In genomic region chr16:2486645-2487516, GRCh38 we compare ENCODE assay signal across 8 cellular contexts. TPM values are rescaled to one million over a fixed set of nuclear protein-coding genes. Genes with fewer than 3 reads are reported as not detected.
A peak's percentile ranks its signal among the peaks of the same experiment; 100 is the strongest.
DNase-seq lines count a peak whose midpoint lies in the region; ATAC-seq, FAIRE-seq and TF ChIP-seq lines count a peak whose summit lies in the region.

No MANE protein-coding gene starts in this region.

- no peaks in the 10 kb centered on the region for H4K20me1 ChIP-seq in OCI-LY7 (ENCODE audit: insufficient read depth, low read length)

- CTCF ChIA-PET in A673 (lab: Charles Lee) (no interaction called here), OCI-LY7 (lab: Charles Lee; ENCODE audit: unreplicated experiment) (no interaction called here)
- CTCF ChIA-PET in activated naive CD4-positive, alpha-beta T cell treated with anti-CD3 and anti-CD28 coated beads for 36 hours (lab: Charles Lee), result interaction anchor here (0.9 to 1.6 kb wide), 4 partner anchors 10 to 15 kb away, joined by 3 to 8 read pairs (median 3); partner anchors contain the start of gene TBC1D24

- H3K4me1 Mint-ChIP-seq in activated naive CD4-positive, alpha-beta T cell treated with anti-CD3 and anti-CD28 coated beads for 36 hours (ENCODE audit: low read depth), result peaks cover 16% of the 10 kb centered on the region

- intact Hi-C loops in A673 (cut with micrococcal nuclease; ENCODE audit: unreplicated experiment), result no loop called here
- intact Hi-C loops in OCI-LY7 (cut with micrococcal nuclease; ENCODE audit: unreplicated experiment), result loop anchor here (5.0 kb wide), 1 partner anchor 150 kb away; no protein-coding TSS in a partner anchor
- intact Hi-C loops in activated naive CD4-positive, alpha-beta T cell treated with anti-CD3 and anti-CD28 coated beads for 36 hours (cut with micrococcal nuclease), result loop anchor here (1.0 to 5.0 kb wide), 6 partner anchors 13 to 292 kb away; partner anchors contain the start of genes ABCA3, CCNF, ECI1 and RNPS1
- intact Hi-C loops in kidney (cut with DNase I), result no loop called here

- no peaks in the 10 kb centered on the region for H3K27me3 ChIP-seq in A673 (replicated peaks; ENCODE audit: insufficient read depth, low read depth, low read length, poor library complexity)

- TF ChIP-seq CTCF in A673 (conservative IDR thresholded peaks at IDR 0.05; ENCODE audit: low read depth, low read length) (0 out of 2 replicates have a peak, but pooled peaks have one; percentile 12), OCI-LY7 (conservative IDR thresholded peaks at IDR 0.05; ENCODE audit: low read length) (peak; percentile 31; the same call in 1 of the 2 replicates), kidney (IDR thresholded peaks at IDR 0.05; ENCODE audit: borderline replicate concordance, extremely low read depth, insufficient read depth) (peak; percentile 64)

- no peak overlapping the region for H3K4me2 ChIP-seq in OCI-LY7 (ENCODE audit: low read length)

- peak overlapping the region in 1 of 2 donors; percentile 14 for H3K9ac ChIP-seq in kidney (ENCODE audit: low read length in 2 of 2)

- no peak for ATAC-seq in HG03280 (IDR thresholded peaks at IDR 0.05; ENCODE audit: unreplicated experiment)

- no peaks in the 10 kb centered on the region for H3K9me3 Mint-ChIP-seq in activated naive CD4-positive, alpha-beta T cell treated with anti-CD3 and anti-CD28 coated beads for 36 hours

- no peak overlapping the region for H2AFZ ChIP-seq in OCI-LY7 (ENCODE audit: low read length)

- no peaks in the 10 kb centered on the region for H3K9me3 ChIP-seq in A673 (ENCODE audit: low read depth, low read length, poor library complexity, severe bottlenecking)
- H3K9me3 ChIP-seq in OCI-LY7 (ENCODE audit: low read length), result no peaks in the 10 kb centered on the region
- H3K9me3 ChIP-seq in kidney (ENCODE audit: control insufficient read depth in 1 of 2, low read length in 2 of 2), result no peaks in the 10 kb centered on the region

- POLR2A ChIA-PET in A673 (lab: Charles Lee; ENCODE audit: low non-redundant PET), result no interaction called here
- POLR2A ChIA-PET in OCI-LY7 (lab: Charles Lee), result no interaction called here

- DNase-seq in A673 (ENCODE audit: low spot score) (no peak), GM19240 (ENCODE audit: insufficient read length, low spot score) (peak; percentile 79), OCI-LY7 (ENCODE audit: low spot score) (peak; percentile 50), kidney (peak; percentile 92), SKM-1 treated with dmso at 0.1 percent for 144 hours (lab: John Stamatoyannopoulos, UW; ENCODE audit: unreplicated experiment) (no peak)
- peak; percentile 94 for DNase-seq in activated naive CD4-positive, alpha-beta T cell treated with anti-CD3 and anti-CD28 coated beads for 36 hours
- peak; percentile 54 to 67 (median 57) for DNase-seq in stimulated activated CD4-positive, alpha-beta T cell treated with anti-CD3 and anti-CD28 coated beads, TNF-alpha, amount 100 ng/mL, for 24 hours (ENCODE audit: low read depth in 3 of 3)

- H3K4me1 ChIP-seq in A673 (ENCODE audit: insufficient read depth, low read length, poor library complexity, severe bottlenecking), result no peaks in the 10 kb centered on the region
- H3K4me1 ChIP-seq in OCI-LY7 (ENCODE audit: insufficient read depth, low read length, poor library complexity, severe bottlenecking), result peaks cover 6% of the 10 kb centered on the region
- peaks cover 15 to 58% of the 10 kb centered on the region in 2 donors for H3K4me1 ChIP-seq in kidney (ENCODE audit: control insufficient read depth in 1 of 2, insufficient read depth in 1 of 2, low read depth in 1 of 2, low read length in 2 of 2)

- no peak overlapping the region for H3K4me3 ChIP-seq in A673 (ENCODE audit: low read depth, low read length, poor library complexity, severe bottlenecking)
- H3K4me3 ChIP-seq in OCI-LY7 (ENCODE audit: low read depth, low read length, poor library complexity, severe bottlenecking), result no peak overlapping the region
- no peak overlapping the region for H3K4me3 ChIP-seq in kidney (ENCODE audit: low read length in 2 of 2)

- H3K9me2 ChIP-seq in OCI-LY7 (ENCODE audit: insufficient read depth, low read length), result no peaks in the 10 kb centered on the region

- H3K27ac ChIP-seq in A673 (ENCODE audit: low read depth, low read length, poor library complexity, severe bottlenecking), result peak overlapping the region; percentile 16
- H3K27ac ChIP-seq in OCI-LY7 (ENCODE audit: low read depth, low read length, poor library complexity, severe bottlenecking), result no peak overlapping the region
- peak overlapping the region; percentile 65 to 71 for H3K27ac ChIP-seq in kidney (ENCODE audit: low read depth in 2 of 2, low read length in 2 of 2)

- no peak for FAIRE-seq in kidney (lab: Jason Lieb, UNC)

- H3K36me3 Mint-ChIP-seq in activated naive CD4-positive, alpha-beta T cell treated with anti-CD3 and anti-CD28 coated beads for 36 hours (ENCODE audit: low read depth), result peaks cover 1% of the 10 kb centered on the region

- BruUV-seq in A673 (replicated peaks; lab: Mats Ljungman, UMichigan), result no TSS peak
- BruUV-seq in OCI-LY7 (replicated peaks; lab: Mats Ljungman, UMichigan), result no TSS peak

- peak overlapping the region; percentile 10 for H3K4me3 Mint-ChIP-seq in activated naive CD4-positive, alpha-beta T cell treated with anti-CD3 and anti-CD28 coated beads for 36 hours

- peak overlapping the region; percentile 69 for H3K27ac Mint-ChIP-seq in activated naive CD4-positive, alpha-beta T cell treated with anti-CD3 and anti-CD28 coated beads for 36 hours

- no peaks in the 10 kb centered on the region for H3K36me3 ChIP-seq in A673 (ENCODE audit: insufficient read depth, low read length, poor library complexity, severe bottlenecking)
- peaks cover 20% of the 10 kb centered on the region; the same call in 1 of the 2 replicates for H3K36me3 ChIP-seq in OCI-LY7 (ENCODE audit: insufficient read depth, low read length)
- H3K36me3 ChIP-seq in kidney (ENCODE audit: control insufficient read depth in 1 of 2, insufficient read depth in 2 of 2, low read length in 2 of 2), result peaks cover 0 to 3% of the 10 kb centered on the region in 2 donors

- H3K79me2 ChIP-seq in OCI-LY7 (ENCODE audit: insufficient read depth, low read depth, low read length), result no peaks in the 10 kb centered on the region

- H3K27me3 Mint-ChIP-seq in activated naive CD4-positive, alpha-beta T cell treated with anti-CD3 and anti-CD28 coated beads for 36 hours (ENCODE audit: low read depth), result no peaks in the 10 kb centered on the region

RNA-seq across cellular contexts. Expression of gene TBC1D24, which starts 12.0 kb away (rescaled TPM):
- total RNA-seq in A673 (2021), result 24.2 and 27.1 TPM in 2 replicates
- total RNA-seq in OCI-LY7 (2014; rRNA removed; shearing (Covaris generic)), result 19.8 and 23.4 TPM in 2 replicates
- total RNA-seq in OCI-LY7 (2022), result 29.9 and 34.7 TPM in 2 replicates
- 1 to 10 TPM; 8.1 to 8.6 TPM for total RNA-seq in activated naive CD4-positive, alpha-beta T cell treated with anti-CD3 and anti-CD28 coated beads for 36 hours
- 25.7 TPM for total RNA-seq in kidney
- 23.9 TPM for polyA plus RNA-seq in kidney (ENCODE audit: insufficient read depth, low read depth, low replicate concordance)

RNA-seq across cellular contexts. Expression of gene NTN3, which starts 15.8 kb away (rescaled TPM):
- total RNA-seq in A673 (2021) (1.6 and 2.9 TPM in 2 replicates), OCI-LY7 (2022) (1.5 and 1.7 TPM in 2 replicates), kidney (0.28 TPM)
- 2.3 and 4.8 TPM in 2 replicates for total RNA-seq in OCI-LY7 (2014; rRNA removed; shearing (Covaris generic))
- total RNA-seq in activated naive CD4-positive, alpha-beta T cell treated with anti-CD3 and anti-CD28 coated beads for 36 hours, result not detected
- not detected for polyA plus RNA-seq in kidney (ENCODE audit: insufficient read depth, low read depth, low replicate concordance)

RNA-seq across cellular contexts. Expression of gene ATP6V0C, which starts 26.9 kb away (rescaled TPM):
- total RNA-seq in A673 (2021) (231 and 252 TPM in 2 replicates), OCI-LY7 (2022) (87.4 and 94.3 TPM in 2 replicates), kidney (303 TPM)
- total RNA-seq in OCI-LY7 (2014; rRNA removed; shearing (Covaris generic)), result 15.0 and 16.4 TPM in 2 replicates
- total RNA-seq in activated naive CD4-positive, alpha-beta T cell treated with anti-CD3 and anti-CD28 coated beads for 36 hours, result 10 to 100 TPM; 81.9 TPM
- 520 TPM for polyA plus RNA-seq in kidney (ENCODE audit: insufficient read depth, low read depth, low replicate concordance)

RNA-seq across cellular contexts. Expression of gene TEDC2, which starts 27.0 kb away (rescaled TPM):
- total RNA-seq in A673 (2021) (48.5 and 51.9 TPM in 2 replicates), OCI-LY7 (2022) (48.0 and 56.0 TPM in 2 replicates), kidney (1.4 TPM)
- total RNA-seq in OCI-LY7 (2014; rRNA removed; shearing (Covaris generic)), result 89.3 and 110 TPM in 2 replicates
- total RNA-seq in activated naive CD4-positive, alpha-beta T cell treated with anti-CD3 and anti-CD28 coated beads for 36 hours, result 10 to 100 TPM; 24.2 to 24.8 TPM
- 1.7 TPM for polyA plus RNA-seq in kidney (ENCODE audit: insufficient read depth, low read depth, low replicate concordance)

RNA-seq across cellular contexts. Expression of gene AMDHD2, which starts 33.3 kb away (rescaled TPM):
- total RNA-seq in A673 (2021), result 52.2 and 53.3 TPM in 2 replicates
- 48.4 and 51.8 TPM in 2 replicates for total RNA-seq in OCI-LY7 (2014; rRNA removed; shearing (Covaris generic))
- 47.1 and 59.7 TPM in 2 replicates for total RNA-seq in OCI-LY7 (2022)
- total RNA-seq in activated naive CD4-positive, alpha-beta T cell treated with anti-CD3 and anti-CD28 coated beads for 36 hours, result 10 to 100 TPM; 15.3 to 18.6 TPM
- 52.1 TPM for total RNA-seq in kidney
- 51.8 TPM for polyA plus RNA-seq in kidney (ENCODE audit: insufficient read depth, low read depth, low replicate concordance)

Comparison
In these comparisons a context has a peak if more than half of its experiments do, and no peak if none do; other contexts are left out.
1. DNase-seq: peak in GM19240 (single experiment), OCI-LY7 (single experiment), activated naive CD4-positive, alpha-beta T cell treated with anti-CD3 and anti-CD28 coated beads for 36 hours (single experiment), kidney (single experiment) and stimulated activated CD4-positive, alpha-beta T cell treated with anti-CD3 and anti-CD28 coated beads, TNF-alpha, amount 100 ng/mL, for 24 hours (3 of 3); none in A673 (single experiment) and SKM-1 treated with dmso at 0.1 percent for 144 hours (single experiment).
2. CTCF ChIP-seq: peak in every context shown above with its lines; median percentile 64 in kidney; 31 in OCI-LY7; 12 in A673.
3. intact Hi-C loops: an anchor here in OCI-LY7 (5.0 kb wide) and activated naive CD4-positive, alpha-beta T cell treated with anti-CD3 and anti-CD28 coated beads for 36 hours (1.0 to 5.0 kb wide); none called in A673 and kidney.